ENCODE assay signal across 8 cellular contexts in genomic region chr13:38872693-38873092, GRCh38.
DNase-seq lines count a peak whose midpoint lies in the region; ATAC-seq, FAIRE-seq and TF ChIP-seq lines count a peak whose summit lies in the region.

No MANE protein-coding gene starts in this region.

- H3K18ac ChIP-seq in neuronal stem cell (ENCODE audit: low read length), result no peak overlapping the region

- no peaks in the 10 kb centered on the region for H3K4me1 Mint-ChIP-seq in CD4-positive, alpha-beta T cell (ENCODE audit: low read depth)

- H3K27ac Mint-ChIP-seq in CD4-positive, alpha-beta T cell, result no peak overlapping the region

- H3K4me3 ChIP-seq in KMS-11 (IDR thresholded peaks at IDR 0.05; ENCODE audit: insufficient read depth, low read depth, low read length), result no peak overlapping the region
- H3K4me3 ChIP-seq in epithelial cell of esophagus (ENCODE audit: low read length), result no peak overlapping the region
- no peak overlapping the region for H3K4me3 ChIP-seq in neuronal stem cell (ENCODE audit: low read length in 2 of 2)

- H3K9ac ChIP-seq in KMS-11 (no peak overlapping the region), neuronal stem cell (ENCODE audit: low read depth, low read length, poor library complexity) (no peak overlapping the region)

- peak; percentile 42 for FAIRE-seq in GM19239 (lab: Jason Lieb, UNC)

- DNase-seq in CD4-positive, alpha-beta T cell, result peak in 6 of 10 experiments; percentile 1 to 17 (median 6)
- DNase-seq in GM19239 (ENCODE audit: insufficient read length, low spot score) (peak; percentile 6), epithelial cell of esophagus (ENCODE audit: low read depth) (peak; percentile 65), neuronal stem cell (ENCODE audit: low spot score) (peak; percentile 54), NCI-H1048 (lab: John Stamatoyannopoulos, UW) (no peak)

- no CpG with 5 or more reads among the region's 7 CpGs for WGBS in neuronal stem cell (ENCODE audit: extremely low coverage in 2 of 2, insufficient read length in 2 of 2, insufficient replicate concordance in 1 of 2), 2 donors

- H2AFZ ChIP-seq in KMS-11 (ENCODE audit: low read depth) (no peak overlapping the region), neuronal stem cell (ENCODE audit: low read length) (peak overlapping the region; percentile 6)

- H3K27ac ChIP-seq in CD4-positive, alpha-beta T cell (ENCODE audit: low read depth, low read length), result no peak overlapping the region
- H3K27ac ChIP-seq in KMS-11 (no peak overlapping the region), VCaP (no peak overlapping the region), neuronal stem cell (replicated peaks; ENCODE audit: low read length) (no peak overlapping the region)

- H4K91ac ChIP-seq in neuronal stem cell (ENCODE audit: low read depth, low read length, poor library complexity), result no peak overlapping the region

- CTCF ChIA-PET in CD4-positive, alpha-beta T cell (lab: Charles Lee), result interaction anchor here (0.6 kb wide), 1 partner anchor 1798 kb away, joined by 3 read pairs; no protein-coding TSS in a partner anchor

- no peak overlapping the region for H3K4ac ChIP-seq in neuronal stem cell (ENCODE audit: low read length)

- H3K36me3 ChIP-seq in KMS-11 (ENCODE audit: insufficient read depth) (no peaks in the 10 kb centered on the region), neuronal stem cell (replicated peaks in 1 of 2; ENCODE audit: control insufficient read depth in 2 of 2, insufficient read depth in 2 of 2, low read length in 2 of 2) (no peaks in the 10 kb centered on the region)

- H3K27me3 Mint-ChIP-seq in CD4-positive, alpha-beta T cell, result peaks cover 28% of the 10 kb centered on the region

- H3K14ac ChIP-seq in neuronal stem cell (ENCODE audit: low read length), result no peak overlapping the region

- H3K36me3 Mint-ChIP-seq in CD4-positive, alpha-beta T cell (ENCODE audit: low read depth), result no peaks in the 10 kb centered on the region

- no peaks in the 10 kb centered on the region for H3K9me3 Mint-ChIP-seq in CD4-positive, alpha-beta T cell

- H2BK12ac ChIP-seq in neuronal stem cell (ENCODE audit: low read length), result no peak overlapping the region

- no peak overlapping the region for H2BK5ac ChIP-seq in neuronal stem cell (ENCODE audit: low read length)

- no peak overlapping the region for H2BK15ac ChIP-seq in neuronal stem cell (ENCODE audit: low read length)

- H3K27me3 ChIP-seq in CD4-positive, alpha-beta T cell (ENCODE audit: control insufficient read depth, insufficient read depth, low read length), result no peaks in the 10 kb centered on the region
- H3K27me3 ChIP-seq in KMS-11 (ENCODE audit: insufficient read depth, low read depth) (no peaks in the 10 kb centered on the region), neuronal stem cell (ENCODE audit: control insufficient read depth in 3 of 3, insufficient read depth in 3 of 3, low read depth in 1 of 3, low read length in 3 of 3) (no peaks in the 10 kb centered on the region)

- POLR2A ChIA-PET in CD4-positive, alpha-beta T cell (lab: Charles Lee), result no interaction called here

- intact Hi-C loops in CD4-positive, alpha-beta T cell (cut with DNase I, micrococcal nuclease), result loop anchor here (5.0 kb wide), 1 partner anchor 1800 kb away; no protein-coding TSS in a partner anchor

- H3K4me1 ChIP-seq in KMS-11 (ENCODE audit: low read depth, poor library complexity, severe bottlenecking) (no peaks in the 10 kb centered on the region), neuronal stem cell (ENCODE audit: control insufficient read depth in 2 of 2, insufficient read depth in 1 of 2, low read depth in 1 of 2, low read length in 2 of 2) (peaks cover 0 to 9% of the 10 kb centered on the region in 2 donors)

- H2BK120ac ChIP-seq in neuronal stem cell (ENCODE audit: low read depth, low read length), result no peak overlapping the region

- no peak for ATAC-seq in CD4-positive, alpha-beta T cell (ENCODE audit: poor library complexity)
- ATAC-seq in GM19328 (IDR thresholded peaks at IDR 0.05; ENCODE audit: unreplicated experiment), result no peak

- peak; percentile 46 for TF ChIP-seq CTCF in CD4-positive, alpha-beta T cell (IDR thresholded peaks at IDR 0.05)
- TF ChIP-seq CTCF in KMS-11 (conservative IDR thresholded peaks at IDR 0.05; ENCODE audit: low read depth, low read length), result peak; percentile 70
- TF ChIP-seq CTCF in VCaP (conservative IDR thresholded peaks at IDR 0.05), result peak; percentile 76
- TF ChIP-seq CTCF in epithelial cell of esophagus (IDR thresholded peaks at IDR 0.05; ENCODE audit: insufficient read depth, low read depth, low read length, missing control alignments), result peak; percentile 72

- no peak overlapping the region for H3K23ac ChIP-seq in neuronal stem cell (ENCODE audit: low read depth, low read length, poor library complexity)

- no peaks in the 10 kb centered on the region for H3K9me3 ChIP-seq in CD4-positive, alpha-beta T cell (ENCODE audit: control insufficient read depth, low read length)
- no peaks in the 10 kb centered on the region for H3K9me3 ChIP-seq in neuronal stem cell (replicated peaks in 1 of 2; ENCODE audit: control insufficient read depth in 2 of 2, insufficient read depth in 1 of 2, low read depth in 1 of 2, low read length in 2 of 2)

- H2AK5ac ChIP-seq in neuronal stem cell (ENCODE audit: low read depth, low read length), result no peak overlapping the region

- no peak overlapping the region for H3K4me3 Mint-ChIP-seq in CD4-positive, alpha-beta T cell

- H3K4me2 ChIP-seq in KMS-11 (no peak overlapping the region), neuronal stem cell (ENCODE audit: insufficient read depth, low read length, poor library complexity, severe bottlenecking) (no peak overlapping the region)

- no peak overlapping the region for H4K8ac ChIP-seq in neuronal stem cell (ENCODE audit: low read depth, low read length)

- no peaks in the 10 kb centered on the region for H4K20me1 ChIP-seq in KMS-11 (ENCODE audit: insufficient read depth)

- no peaks in the 10 kb centered on the region for H3K79me2 ChIP-seq in KMS-11 (ENCODE audit: insufficient read depth, low read depth)

- H3K79me1 ChIP-seq in neuronal stem cell (ENCODE audit: low read depth, low read length), result no peaks in the 10 kb centered on the region
